ENCODE assay signal across 9 cellular contexts in the genomic region with DNA sequence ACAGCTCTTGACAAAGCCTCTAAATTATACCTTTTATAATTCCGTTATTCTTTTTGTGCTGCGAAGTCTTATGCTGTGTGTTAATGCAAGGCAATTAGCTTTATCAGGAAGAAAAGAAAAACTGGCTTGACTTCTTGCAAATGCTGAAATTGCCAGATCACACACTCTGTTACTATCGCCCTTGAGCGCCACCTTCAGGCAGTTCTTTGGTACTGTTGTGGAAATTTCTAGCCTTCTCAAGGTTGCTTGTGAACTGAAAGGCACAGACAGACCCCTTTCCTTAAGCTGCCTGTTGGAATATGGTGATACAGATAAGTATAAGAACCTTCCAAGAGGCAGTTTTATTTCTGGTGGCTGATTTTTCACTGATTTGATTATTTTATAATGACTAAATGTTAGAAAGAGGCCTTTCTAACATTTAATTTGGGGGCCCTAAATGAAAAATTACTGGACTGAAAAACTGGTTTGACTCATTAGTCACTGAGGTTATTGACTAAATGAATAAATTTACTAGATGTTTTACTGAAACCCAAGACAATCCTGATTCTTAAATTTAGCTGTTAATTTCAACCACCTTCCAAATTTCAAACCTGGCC.
A peak's percentile ranks its signal among the peaks of the same experiment; 100 is the strongest.
DNase-seq lines count a peak whose midpoint lies in the region; ATAC-seq and TF ChIP-seq lines count a peak whose summit lies in the region.
"Had no signal": no experiment of that assay in that cellular context is flagged by ENCODE, and none has a peak within 500 bp of the region (broad histone marks: within the 10 kb centered on the region; RNA-seq: fewer than 3 reads in every experiment).

No MANE protein-coding gene starts in this region.

- no peak overlapping the region for H3K4me3 ChIP-seq in left ventricle myocardium inferior

- ATAC-seq in GM19351 (IDR thresholded peaks at IDR 0.05; ENCODE audit: unreplicated experiment) (peak; percentile 48), sciatic nerve (peak; percentile 56), HG03108 (IDR thresholded peaks at IDR 0.05; ENCODE audit: unreplicated experiment) (no peak)
- ATAC-seq in activated naive CD8-positive, alpha-beta T cell treated with anti-CD3 and anti-CD28 coated beads, Interleukin-2, amount 50 U/mL, for 24 hours = no peak

- no peaks in the 10 kb centered on the region for H3K27me3 Mint-ChIP-seq in activated naive CD8-positive, alpha-beta T cell treated with anti-CD3 and anti-CD28 coated beads, Interleukin-2, amount 50 U/mL, for 24 hours
- H3K27me3 Mint-ChIP-seq: IgD-negative memory B cell had no signal

- peaks cover 3% of the 10 kb centered on the region for H3K4me1 ChIP-seq in left ventricle myocardium inferior

- H3K27me3 ChIP-seq in left ventricle myocardium inferior (ENCODE audit: low read depth) = no peaks in the 10 kb centered on the region

- H3K27ac Mint-ChIP-seq in activated naive CD8-positive, alpha-beta T cell treated with anti-CD3 and anti-CD28 coated beads, Interleukin-2, amount 50 U/mL, for 24 hours = peak overlapping the region; percentile 34
- H3K27ac Mint-ChIP-seq: IgD-negative memory B cell had no signal

- H3K27ac ChIP-seq in left ventricle myocardium inferior (replicated peaks) = no peak overlapping the region

- H3K4me3 Mint-ChIP-seq in activated naive CD8-positive, alpha-beta T cell treated with anti-CD3 and anti-CD28 coated beads, Interleukin-2, amount 50 U/mL, for 24 hours = no peak overlapping the region
- H3K4me3 Mint-ChIP-seq: IgD-negative memory B cell had no signal

- H3K9me3 ChIP-seq in left ventricle myocardium inferior (replicated peaks) = no peaks in the 10 kb centered on the region

- H3K4me1 Mint-ChIP-seq in activated naive CD8-positive, alpha-beta T cell treated with anti-CD3 and anti-CD28 coated beads, Interleukin-2, amount 50 U/mL, for 24 hours = peaks cover 82% of the 10 kb centered on the region

- H3K36me3 ChIP-seq in left ventricle myocardium inferior = no peaks in the 10 kb centered on the region

- intact Hi-C loops in left ventricle myocardium inferior (cut with micrococcal nuclease) = loop anchor here (10.0 kb wide), 1 partner anchor 696 kb away; no protein-coding TSS in a partner anchor
- intact Hi-C loops in sciatic nerve (cut with DNase I) = no loop called here

- DNase-seq in C1 segment of cervical spinal cord (lab: John Stamatoyannopoulos, UW) (peak in 9 of 14 donors; percentile 4 to 61 (median 30)), LoVo (ENCODE audit: low spot score) (peak; percentile 76), T follicular helper cell (ENCODE audit: low read depth) (peak; percentile 75), left ventricle myocardium inferior (peak; percentile 17), sciatic nerve (ENCODE audit: low spot score) (peak; percentile 79)
- peak; percentile 82 for DNase-seq in activated naive CD8-positive, alpha-beta T cell treated with anti-CD3 and anti-CD28 coated beads, Interleukin-2, amount 50 U/mL, for 24 hours

- H3K9me3 Mint-ChIP-seq in activated naive CD8-positive, alpha-beta T cell treated with anti-CD3 and anti-CD28 coated beads, Interleukin-2, amount 50 U/mL, for 24 hours = no peaks in the 10 kb centered on the region
- H3K9me3 Mint-ChIP-seq: IgD-negative memory B cell had no signal

- peak; percentile 85 for TF ChIP-seq CTCF in left ventricle myocardium inferior (IDR thresholded peaks at IDR 0.05; ENCODE audit: borderline replicate concordance)

- H3K36me3 Mint-ChIP-seq in activated naive CD8-positive, alpha-beta T cell treated with anti-CD3 and anti-CD28 coated beads, Interleukin-2, amount 50 U/mL, for 24 hours (ENCODE audit: low read depth) = no peaks in the 10 kb centered on the region
- H3K36me3 Mint-ChIP-seq: IgD-negative memory B cell had no signal

Comparison
In these comparisons a context has a peak if more than half of its experiments do, and no peak if none do; other contexts are left out.
1. DNase-seq: peak in every context shown above with its lines; median percentile 82 in activated naive CD8-positive, alpha-beta T cell treated with anti-CD3 and anti-CD28 coated beads, Interleukin-2, amount 50 U/mL, for 24 hours; 79 in sciatic nerve; 76 in LoVo; 75 in T follicular helper cell; 30 in C1 segment of cervical spinal cord; 17 in left ventricle myocardium inferior.
2. ATAC-seq: peak in GM19351 (single experiment) and sciatic nerve (single experiment); none in activated naive CD8-positive, alpha-beta T cell treated with anti-CD3 and anti-CD28 coated beads, Interleukin-2, amount 50 U/mL, for 24 hours (single experiment) and HG03108 (single experiment).